ENCODE assay signal across 21 cellular contexts in the genomic region with DNA sequence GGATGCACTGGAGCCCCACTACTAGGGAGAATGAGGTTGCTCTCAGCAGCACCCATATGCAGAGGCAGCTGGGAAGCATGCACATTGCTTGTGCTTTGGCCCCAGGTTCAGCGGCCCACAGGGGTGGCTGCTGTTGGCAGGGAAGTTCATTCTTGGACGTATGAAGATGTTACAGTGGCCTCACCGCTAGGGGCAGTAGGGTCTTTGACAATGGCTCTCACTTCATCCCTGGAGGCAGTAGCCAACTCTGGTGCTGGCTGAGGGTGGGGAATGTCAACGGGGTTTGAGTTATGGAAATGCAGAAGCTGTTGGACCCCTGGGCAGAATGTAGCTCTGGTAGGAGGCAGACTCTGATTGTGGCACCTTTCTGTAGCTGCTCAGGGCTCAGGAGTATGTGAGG.
DNase-seq lines count a peak whose midpoint lies in the region; ATAC-seq and TF ChIP-seq lines count a peak whose summit lies in the region.
"Had no signal": no experiment of that assay in that cellular context is flagged by ENCODE, and none has a peak within 500 bp of the region (broad histone marks: within the 10 kb centered on the region; RNA-seq: fewer than 3 reads in every experiment).

No MANE protein-coding gene starts in this region.

- no peak overlapping the region for H3K4me3 ChIP-seq in cardiac muscle cell
- no peak overlapping the region for H3K4me3 ChIP-seq in left ventricle myocardium inferior
- no peak overlapping the region for H3K4me3 ChIP-seq in endodermal cell (ENCODE audit: low read length)
- no peak overlapping the region for H3K4me3 ChIP-seq in upper lobe of left lung
- H3K4me3 ChIP-seq: Peyer's patch, SK-N-MC had no signal

- WGBS in endodermal cell (ENCODE audit: insufficient coverage in 1 of 2, insufficient read length in 1 of 2), 2 experiments, result 70 to 100% methylated on average over 1 to 4 of the region's 4 CpGs
- 73% methylated on average over 4 of the region's 4 CpGs; no CpG with 5 or more reads in 1 of the 2 donors for WGBS in upper lobe of left lung, 2 donors

- intact Hi-C loops in left ventricle myocardium inferior (cut with micrococcal nuclease), result no loop called here

- H3K9me3 Mint-ChIP-seq in endodermal cell (peaks cover 10% of the 10 kb centered on the region), progenitor cell of endocrine pancreas (ENCODE audit: low read depth) (peaks cover 8% of the 10 kb centered on the region)

- H3K27me3 Mint-ChIP-seq in endodermal cell (ENCODE audit: insufficient read depth) (peaks cover 28% of the 10 kb centered on the region), progenitor cell of endocrine pancreas (no peaks in the 10 kb centered on the region)
- H3K27me3 Mint-ChIP-seq: CD4-positive, alpha-beta memory T cell had no signal

- H3K36me3 ChIP-seq in cardiac muscle cell (no peaks in the 10 kb centered on the region), left ventricle myocardium inferior (no peaks in the 10 kb centered on the region), endodermal cell (ENCODE audit: control insufficient read depth, insufficient read depth, low read length) (no peaks in the 10 kb centered on the region), upper lobe of left lung (peaks cover 0 to 6% (median 0%) of the 10 kb centered on the region in 4 donors)
- H3K36me3 ChIP-seq: Peyer's patch had no signal

- TF ChIP-seq POLR2A in upper lobe of left lung (IDR thresholded peaks at IDR 0.05), result no peak

- TF ChIP-seq EP300 in upper lobe of left lung (IDR thresholded peaks at IDR 0.05), result no peak

- peak; percentile 7 for TF ChIP-seq CTCF in cardiac muscle cell (IDR thresholded peaks at IDR 0.05; ENCODE audit: low read depth, low read length)
- TF ChIP-seq CTCF in left ventricle myocardium inferior (IDR thresholded peaks at IDR 0.05; ENCODE audit: borderline replicate concordance), result no peak
- peak; percentile 72 for TF ChIP-seq CTCF in endodermal cell (conservative IDR thresholded peaks at IDR 0.05)
- peak; percentile 14 for TF ChIP-seq CTCF in progenitor cell of endocrine pancreas (IDR thresholded peaks at IDR 0.05; ENCODE audit: unreplicated experiment)
- no peak for TF ChIP-seq CTCF in upper lobe of left lung (IDR thresholded peaks at IDR 0.05)

- no peak overlapping the region for H3K9ac ChIP-seq in endodermal cell (ENCODE audit: extremely low read depth, low read length, poor library complexity, severe bottlenecking)

- DNase-seq in cardiac muscle cell (ENCODE audit: low read depth in 1 of 2, low spot score in 1 of 2), result no peak
- no peak for DNase-seq in left ventricle myocardium inferior
- peak; percentile 4 for DNase-seq in OCI-M1 (lab: John Stamatoyannopoulos, UW)
- peak; percentile 83 for DNase-seq in endodermal cell
- DNase-seq in progenitor cell of endocrine pancreas (ENCODE audit: low spot score, unreplicated experiment), result no peak
- DNase-seq in upper lobe of left lung, result no peak
- no peak for DNase-seq in stimulated activated CD4-positive, alpha-beta T cell treated with anti-CD3 and anti-CD28 coated beads, Interleukin-2, amount 100 ng/mL, for 24 hours
- DNase-seq in NCI-H1694 (lab: John Stamatoyannopoulos, UW), result no peak
- DNase-seq: 8988T; Calu3; CD4-positive, alpha-beta memory T cell; DMS53; KBM-7; NCI-H1417 treated with DMSO at 0.1 percent for 48 hours; NCI-H2081; NCI-H510A; NCI-H774; Peyer's patch had no signal

- H3K4me1 ChIP-seq in cardiac muscle cell (ENCODE audit: low read depth) (no peaks in the 10 kb centered on the region), left ventricle myocardium inferior (no peaks in the 10 kb centered on the region), endodermal cell (ENCODE audit: control insufficient read depth, insufficient read depth, low read length) (no peaks in the 10 kb centered on the region), upper lobe of left lung (no peaks in the 10 kb centered on the region)
- H3K4me1 ChIP-seq: Peyer's patch had no signal

- H3K27me3 ChIP-seq in cardiac muscle cell (no peaks in the 10 kb centered on the region), left ventricle myocardium inferior (ENCODE audit: low read depth) (no peaks in the 10 kb centered on the region), endodermal cell (ENCODE audit: control insufficient read depth, insufficient read depth, low read length, poor library complexity, severe bottlenecking) (peaks cover 12% of the 10 kb centered on the region), upper lobe of left lung (no peaks in the 10 kb centered on the region)
- H3K27me3 ChIP-seq: Peyer's patch had no signal

- H3K9me3 ChIP-seq in cardiac muscle cell (ENCODE audit: low read depth), result no peaks in the 10 kb centered on the region
- H3K9me3 ChIP-seq in left ventricle myocardium inferior (replicated peaks), result no peaks in the 10 kb centered on the region
- H3K9me3 ChIP-seq in endodermal cell (ENCODE audit: control insufficient read depth, low read length), result peaks cover 6% of the 10 kb centered on the region
- no peaks in the 10 kb centered on the region for H3K9me3 ChIP-seq in upper lobe of left lung
- H3K9me3 ChIP-seq: Peyer's patch had no signal

- H3K27ac Mint-ChIP-seq in endodermal cell, result no peak overlapping the region
- no peak overlapping the region for H3K27ac Mint-ChIP-seq in progenitor cell of endocrine pancreas
- H3K27ac Mint-ChIP-seq: CD4-positive, alpha-beta memory T cell had no signal

- no peak overlapping the region for H3K4me3 Mint-ChIP-seq in endodermal cell
- no peak overlapping the region for H3K4me3 Mint-ChIP-seq in progenitor cell of endocrine pancreas (ENCODE audit: low read depth)
- H3K4me3 Mint-ChIP-seq: CD4-positive, alpha-beta memory T cell had no signal

- H3K36me3 Mint-ChIP-seq in endodermal cell (ENCODE audit: low read depth) (no peaks in the 10 kb centered on the region), progenitor cell of endocrine pancreas (ENCODE audit: insufficient read depth) (peaks cover 4% of the 10 kb centered on the region)

- ATAC-seq in upper lobe of left lung (ENCODE audit: low FRiP score in 2 of 2), result no peak
- ATAC-seq: Right ventricle myocardium inferior had no signal

- H3K4me1 Mint-ChIP-seq in endodermal cell (no peaks in the 10 kb centered on the region), progenitor cell of endocrine pancreas (ENCODE audit: low read depth) (no peaks in the 10 kb centered on the region)
- H3K4me1 Mint-ChIP-seq: CD4-positive, alpha-beta memory T cell had no signal

- H3K27ac ChIP-seq in cardiac muscle cell (no peak overlapping the region), left ventricle myocardium inferior (replicated peaks) (no peak overlapping the region), endodermal cell (ENCODE audit: low read depth, low read length) (no peak overlapping the region), upper lobe of left lung (no peak overlapping the region)
- H3K27ac ChIP-seq: HL-60, Peyer's patch, SK-N-MC had no signal

Comparison
In these comparisons a context has a peak if more than half of its experiments do, and no peak if none do; other contexts are left out.
1. CTCF ChIP-seq: peak in cardiac muscle cell (single experiment), endodermal cell (single experiment) and progenitor cell of endocrine pancreas (single experiment); none in left ventricle myocardium inferior (single experiment) and upper lobe of left lung (0 of 6).
2. DNase-seq: peak in OCI-M1 (single experiment) and endodermal cell (single experiment); none in cardiac muscle cell (0 of 2), left ventricle myocardium inferior (single experiment), progenitor cell of endocrine pancreas (single experiment), upper lobe of left lung (0 of 2), stimulated activated CD4-positive, alpha-beta T cell treated with anti-CD3 and anti-CD28 coated beads, Interleukin-2, amount 100 ng/mL, for 24 hours (0 of 2) and NCI-H1694 (single experiment).